In genomic region chr15:96066126-96066525, GRCh38 we compare ENCODE assay signal across 29 cellular contexts.
"Had no signal": no experiment of that assay in that cellular context is flagged by ENCODE, and none has a peak within 500 bp of the region (broad histone marks: within the 10 kb centered on the region; RNA-seq: fewer than 3 reads in every experiment).

No MANE protein-coding gene starts in this region.

- H3K27me3 Mint-ChIP-seq: activated B cell treated with CpG ODN at 0.5 μM for 24 hours; activated T-helper 17 cell treated with anti-CD3 and anti-CD28 coated beads, Interleukin-2, amount 50 U/mL, for 72 hours; T-helper 17 cell had no signal

- H3K27ac ChIP-seq: ascending aorta, cardiac muscle cell, VCaP had no signal

- H3K4me3 ChIP-seq: ascending aorta, cardiac muscle cell had no signal

- DNase-seq: activated B cell treated with CpG ODN at 0.5 μM for 24 hours; activated CD4-positive, alpha-beta memory T cell treated with anti-CD3 and anti-CD28 coated beads for 36 hours; activated CD4-positive, alpha-beta T cell treated with anti-CD3 and anti-CD28 coated beads for 4 hours; activated CD4-positive, alpha-beta T cell treated with anti-CD3 and anti-CD28 coated beads, Interleukin-2, amount 50 U/mL, for 1 hour; activated CD4-positive, CD25-positive, alpha-beta regulatory T cell treated with anti-CD3 and anti-CD28 coated beads, Interleukin-2, amount 50 U/mL, for 72 hours; activated effector memory CD4-positive, alpha-beta T cell treated with anti-CD3 and anti-CD28 coated beads, Interleukin-2, amount 50 U/mL, for 16 hours; activated naive CD4-positive, alpha-beta T cell; activated naive CD4-positive, alpha-beta T cell treated with anti-CD3 and anti-CD28 coated beads, Interleukin-2, amount 50 U/mL, for 16 hours; activated naive CD8-positive, alpha-beta T cell treated with anti-CD3 and anti-CD28 coated beads for 36 hours; activated T-cell treated with anti-CD3 and anti-CD28 coated beads, Interleukin-2, amount 50 U/mL, for 1 hour; activated T-cell treated with anti-CD3 and anti-CD28 coated beads, Interleukin-2, amount 50 U/mL, for 72 hours; amygdala; Karpas-422; KBM-7; NCI-H1105 treated with DMSO at 0.1 percent for 48 hours; NCI-H1436; NCI-H1694; NCI-H2029; NCI-H345; NCI-H524 treated with DMSO at 0.1 percent for 48 hours; SIG-M5; T-cell; T-helper 17 cell had no signal

- H3K27me3 ChIP-seq: ascending aorta, cardiac muscle cell had no signal

- H3K27ac Mint-ChIP-seq: activated B cell treated with CpG ODN at 0.5 μM for 24 hours; activated CD4-positive, alpha-beta memory T cell treated with anti-CD3 and anti-CD28 coated beads for 36 hours; activated naive CD8-positive, alpha-beta T cell treated with anti-CD3 and anti-CD28 coated beads for 36 hours; activated T-cell treated with anti-CD3 and anti-CD28 coated beads, Interleukin-2, amount 50 U/mL, for 72 hours; activated T-helper 17 cell treated with anti-CD3 and anti-CD28 coated beads, Interleukin-2, amount 50 U/mL, for 72 hours; T-cell; T-helper 17 cell had no signal

- H3K4me1 ChIP-seq: ascending aorta had no signal

- H3K4me1 Mint-ChIP-seq: activated B cell treated with CpG ODN at 0.5 μM for 24 hours; activated naive CD8-positive, alpha-beta T cell treated with anti-CD3 and anti-CD28 coated beads for 36 hours; activated T-helper 17 cell treated with anti-CD3 and anti-CD28 coated beads, Interleukin-2, amount 50 U/mL, for 72 hours; T-cell; T-helper 17 cell had no signal

- H3K4me3 Mint-ChIP-seq: activated B cell treated with CpG ODN at 0.5 μM for 24 hours; activated CD4-positive, alpha-beta memory T cell treated with anti-CD3 and anti-CD28 coated beads for 36 hours; activated naive CD8-positive, alpha-beta T cell treated with anti-CD3 and anti-CD28 coated beads for 36 hours; activated T-cell treated with anti-CD3 and anti-CD28 coated beads, Interleukin-2, amount 50 U/mL, for 72 hours; activated T-helper 17 cell treated with anti-CD3 and anti-CD28 coated beads, Interleukin-2, amount 50 U/mL, for 72 hours; T-cell; T-helper 17 cell had no signal

- H3K9me3 Mint-ChIP-seq: activated naive CD8-positive, alpha-beta T cell treated with anti-CD3 and anti-CD28 coated beads for 36 hours; activated T-helper 17 cell treated with anti-CD3 and anti-CD28 coated beads, Interleukin-2, amount 50 U/mL, for 72 hours had no signal

- H3K36me3 Mint-ChIP-seq: activated CD4-positive, alpha-beta memory T cell treated with anti-CD3 and anti-CD28 coated beads for 36 hours; activated naive CD8-positive, alpha-beta T cell treated with anti-CD3 and anti-CD28 coated beads for 36 hours; T-cell had no signal

- ATAC-seq: activated T-cell treated with anti-CD3 and anti-CD28 coated beads, Interleukin-2, amount 50 U/mL, for 72 hours; activated T-helper 17 cell treated with anti-CD3 and anti-CD28 coated beads, Interleukin-2, amount 50 U/mL, for 72 hours; Panc1; SK-N-SH treated with all-trans-retinoic acid at 6 μM for 48 hours; T-cell; T-helper 17 cell had no signal

- H3K9me3 ChIP-seq: ascending aorta had no signal

- H3K36me3 ChIP-seq: ascending aorta, cardiac muscle cell had no signal
